ENCODE assay signal across 9 cellular contexts in genomic region chr2:191933307-191934105, GRCh38.
A peak's percentile ranks its signal among the peaks of the same experiment; 100 is the strongest.
DNase-seq lines count a peak whose midpoint lies in the region; ATAC-seq, FAIRE-seq and TF ChIP-seq lines count a peak whose summit lies in the region.
"Had no signal": no experiment of that assay in that cellular context is flagged by ENCODE, and none has a peak within 500 bp of the region (broad histone marks: within the 10 kb centered on the region; RNA-seq: fewer than 3 reads in every experiment).

No MANE protein-coding gene starts in this region.

- no CpG with 5 or more reads among the region's 2 CpGs for WGBS in trophoblast cell (ENCODE audit: extremely low coverage, insufficient coverage, insufficient read length)

- no peak overlapping the region for H2AK5ac ChIP-seq in trophoblast cell (ENCODE audit: low read length)

- H3K36me3 ChIP-seq in tibial artery (no peaks in the 10 kb centered on the region), trophoblast cell (ENCODE audit: control insufficient read depth in 1 of 2, insufficient read depth in 2 of 2, low read length in 2 of 2) (no peaks in the 10 kb centered on the region)
- H3K36me3 ChIP-seq: sigmoid colon had no signal

- no peak overlapping the region for H3K4me3 ChIP-seq in tibial artery
- no peak overlapping the region for H3K4me3 ChIP-seq in trophoblast cell (ENCODE audit: low read depth, low read length)
- H3K4me3 ChIP-seq: sigmoid colon had no signal

- no peaks in the 10 kb centered on the region for H3K9me3 ChIP-seq in tibial artery
- H3K9me3 ChIP-seq in trophoblast cell (ENCODE audit: insufficient read depth, low read depth, low read length): no peaks in the 10 kb centered on the region
- H3K9me3 ChIP-seq: sigmoid colon had no signal

- H2BK12ac ChIP-seq in trophoblast cell (ENCODE audit: low read length): no peak overlapping the region

- H2BK5ac ChIP-seq in trophoblast cell (ENCODE audit: low read depth, low read length, poor library complexity): no peak overlapping the region

- H3K14ac ChIP-seq in trophoblast cell (ENCODE audit: low read length): no peak overlapping the region

- DNase-seq in GM12892 (ENCODE audit: insufficient read length) (no peak), tibial artery (no peak), trophoblast cell (no peak), globus pallidus (ENCODE audit: low spot score) (no peak)
- DNase-seq in effector CD8-positive, alpha-beta T cell (lab: John Stamatoyannopoulos, UW): no peak
- DNase-seq: sigmoid colon had no signal

- H3K79me1 ChIP-seq in trophoblast cell (ENCODE audit: low read length): no peaks in the 10 kb centered on the region

- no peak overlapping the region for H4K91ac ChIP-seq in trophoblast cell (ENCODE audit: low read depth, low read length)

- H3K23ac ChIP-seq in trophoblast cell (ENCODE audit: low read length): no peak overlapping the region

- no peak overlapping the region for H4K8ac ChIP-seq in trophoblast cell (ENCODE audit: low read depth, low read length)

- no peak overlapping the region for H4K12ac ChIP-seq in trophoblast cell (ENCODE audit: low read depth, low read length)

- no peak overlapping the region for H2AFZ ChIP-seq in trophoblast cell (ENCODE audit: insufficient read depth, low read length, poor library complexity)

- no peak for TF ChIP-seq POLR2A in GM12892 (IDR thresholded peaks at IDR 0.05; ENCODE audit: low read depth, low read length)

- no peak for TF ChIP-seq CTCF in tibial artery (IDR thresholded peaks at IDR 0.05)

- no peak overlapping the region for H3K4ac ChIP-seq in trophoblast cell (ENCODE audit: low read depth, low read length)

- ATAC-seq in GM19455 (IDR thresholded peaks at IDR 0.05; ENCODE audit: unreplicated experiment): peak; percentile 84
- peak; percentile 78 for ATAC-seq in HG03108 (IDR thresholded peaks at IDR 0.05; ENCODE audit: unreplicated experiment)
- peak; percentile 33 for ATAC-seq in esophagus mucosa

- no peak overlapping the region for H3K27ac ChIP-seq in tibial artery
- no peak overlapping the region for H3K27ac ChIP-seq in trophoblast cell (ENCODE audit: low read depth, low read length)
- H3K27ac ChIP-seq: sigmoid colon had no signal

- no peaks in the 10 kb centered on the region for H3K27me3 ChIP-seq in tibial artery
- H3K27me3 ChIP-seq in trophoblast cell (ENCODE audit: insufficient read depth, low read length): no peaks in the 10 kb centered on the region
- H3K27me3 ChIP-seq: sigmoid colon had no signal

- H2BK120ac ChIP-seq in trophoblast cell (ENCODE audit: insufficient read depth, low read length, poor library complexity): no peak overlapping the region

- H3K4me1 ChIP-seq in tibial artery (no peaks in the 10 kb centered on the region), trophoblast cell (ENCODE audit: control insufficient read depth in 1 of 2, insufficient read depth in 2 of 2, low read length in 2 of 2) (peaks cover 0 to 2% of the 10 kb centered on the region in 2 experiments)

- no peak overlapping the region for H3K4me2 ChIP-seq in trophoblast cell (ENCODE audit: low read length)

- intact Hi-C loops in tibial artery (cut with DNase I; ENCODE audit: low total_unique reads): no loop called here

- H3K79me2 ChIP-seq in trophoblast cell (ENCODE audit: control insufficient read depth, insufficient read depth, low read length, poor library complexity): no peaks in the 10 kb centered on the region

- no peak overlapping the region for H3K18ac ChIP-seq in trophoblast cell (ENCODE audit: low read length)

- FAIRE-seq in GM12892 (lab: Jason Lieb, UNC): peak; percentile 99

- no peak overlapping the region for H3K9ac ChIP-seq in trophoblast cell (ENCODE audit: low read length)

Comparison
In these comparisons a context has a peak if more than half of its experiments do, and no peak if none do; other contexts are left out.
1. ATAC-seq: peak in every context shown above with its lines; median percentile 84 in GM19455; 78 in HG03108; 33 in esophagus mucosa.